In the genomic region with DNA sequence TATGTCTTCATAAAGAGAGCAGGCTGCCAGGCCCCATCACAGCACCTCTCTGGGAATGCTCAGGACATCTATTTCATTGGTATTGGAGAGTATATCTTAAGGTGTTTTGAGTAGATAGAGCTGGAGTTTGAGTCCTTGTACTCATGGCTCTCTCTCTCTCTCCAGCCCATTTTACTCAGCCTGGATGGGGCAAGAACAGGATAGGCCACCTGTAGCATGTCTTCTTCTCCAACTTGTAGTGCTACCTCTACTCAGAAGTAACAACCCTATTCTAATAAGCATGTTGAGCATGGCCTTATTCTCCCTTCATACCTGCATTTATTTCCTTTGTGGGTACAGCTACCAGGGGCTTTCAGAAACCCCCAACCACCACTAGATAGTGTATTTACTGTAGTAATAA, we compare ENCODE assay signal across 10 cellular contexts. TPM values are rescaled to one million over a fixed set of nuclear protein-coding genes. Genes with fewer than 3 reads are reported as not detected.
"Had no signal": no experiment of that assay in that cellular context is flagged by ENCODE, and none has a peak within 500 bp of the region (broad histone marks: within the 10 kb centered on the region; RNA-seq: fewer than 3 reads in every experiment).

No MANE protein-coding gene starts in this region.

- H3K27ac ChIP-seq: GM23248 had no signal

- H3K4me2 ChIP-seq: GM23338 had no signal

- H3K4me3 ChIP-seq: GM23248, GM23338, HAP-1 had no signal

- H2AFZ ChIP-seq: GM23248, GM23338 had no signal

- H3K9me3 ChIP-seq: HAP-1 had no signal

- DNase-seq: GM23248, GOT3, H7, H9, HCEC 1CT, HFFc6 had no signal

- H3K4me1 ChIP-seq: HAP-1 had no signal

- H3K36me3 ChIP-seq: HAP-1 had no signal

- H3K9ac ChIP-seq: GM23248 had no signal

RNA-seq across cellular contexts. Expression of a gene that starts 21.9 kb away (rescaled TPM):
- total RNA-seq: GM23248, H1, H4, H7, H9, HFFc6 had no signal
- polyA plus RNA-seq: GM23248, GM23338, H1 had no signal
